ENCODE assay signal across 10 cellular contexts in the genomic region with DNA sequence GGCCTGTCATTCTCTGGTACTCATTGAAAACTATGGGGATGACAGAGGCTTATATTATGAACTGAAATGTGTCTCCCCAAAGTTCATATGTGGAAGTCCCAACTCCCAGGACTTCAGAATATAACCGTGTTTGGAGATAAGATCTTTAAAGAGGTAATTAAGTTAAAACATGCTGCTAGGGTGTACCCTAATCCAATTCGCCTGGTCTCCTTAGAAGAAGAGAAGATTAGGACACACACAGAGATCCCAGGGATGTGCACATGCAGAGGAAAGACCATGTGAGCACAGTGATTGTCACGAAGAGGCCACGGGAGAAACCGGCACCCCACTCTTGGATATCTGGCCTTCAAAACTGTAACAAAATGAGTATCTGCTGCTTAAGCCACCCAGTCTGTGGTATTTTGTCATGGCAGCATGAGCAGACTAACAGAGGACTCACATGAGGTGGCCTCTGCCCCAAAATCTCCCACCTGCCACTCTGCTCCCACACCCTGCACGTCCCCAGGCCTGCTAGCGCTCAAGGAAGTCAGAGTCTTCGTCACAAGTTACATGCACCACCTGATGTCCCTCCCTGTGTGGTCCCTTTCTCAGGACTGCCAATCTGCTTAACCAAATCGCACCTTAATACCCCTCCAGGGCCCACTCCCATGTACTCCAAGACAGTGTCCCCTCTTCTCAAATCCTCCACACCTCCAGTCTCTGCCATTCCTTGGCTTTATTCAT. TPM values are rescaled to one million over a fixed set of nuclear protein-coding genes. Genes with fewer than 3 reads are reported as not detected.
DNase-seq lines count a peak whose midpoint lies in the region; ATAC-seq and TF ChIP-seq lines count a peak whose summit lies in the region.
"Had no signal": no experiment of that assay in that cellular context is flagged by ENCODE, and none has a peak within 500 bp of the region (broad histone marks: within the 10 kb centered on the region; RNA-seq: fewer than 3 reads in every experiment).

No MANE protein-coding gene starts in this region.

- POLR2A ChIA-PET in activated B cell treated with CpG ODN at 0.5 μM for 24 hours (lab: Charles Lee): no interaction called here

- H3K79me2 ChIP-seq in H9 (ENCODE audit: insufficient read depth, low read length): no peaks in the 10 kb centered on the region
- no peaks in the 10 kb centered on the region for H3K79me2 ChIP-seq in smooth muscle cell (ENCODE audit: low read depth)

- no peak overlapping the region for H2AK5ac ChIP-seq in H9 (ENCODE audit: insufficient read length, low read length)

- no peak overlapping the region for H4K8ac ChIP-seq in H9 (replicated peaks; ENCODE audit: insufficient read length, low read depth, low read length)

- H3T11ph ChIP-seq in H9 (ENCODE audit: low read length): no peak overlapping the region

- H4K5ac ChIP-seq in H9 (ENCODE audit: insufficient read length, low read depth, low read length): no peak overlapping the region

- H2BK120ac ChIP-seq in H9 (ENCODE audit: low read depth, low read length, poor library complexity, severe bottlenecking): no peak overlapping the region

- H3K27me3 ChIP-seq in H9 (ENCODE audit: insufficient read depth, low read length): no peaks in the 10 kb centered on the region
- H3K27me3 ChIP-seq in heart right ventricle: no peaks in the 10 kb centered on the region
- H3K27me3 ChIP-seq in smooth muscle cell (ENCODE audit: low read depth): no peaks in the 10 kb centered on the region

- no peak overlapping the region for H2BK5ac ChIP-seq in H9 (ENCODE audit: insufficient read length, low read length)

- DNase-seq in H9: no peak
- DNase-seq in activated B cell treated with CpG ODN at 0.5 μM for 24 hours: no peak
- no peak for DNase-seq in heart right ventricle
- DNase-seq in smooth muscle cell (lab: John Stamatoyannopoulos, UW; ENCODE audit: unreplicated experiment): no peak
- DNase-seq in KBM-7: no peak
- DNase-seq in amniotic stem cell (lab: John Stamatoyannopoulos, UW): no peak
- no peak for DNase-seq in activated T-cell treated with anti-CD3 and anti-CD28 coated beads for 4 hours
- DNase-seq: midbrain, NCI-H1092 had no signal

- no peak overlapping the region for H3K4me3 Mint-ChIP-seq in H9
- H3K4me3 Mint-ChIP-seq in activated B cell treated with CpG ODN at 0.5 μM for 24 hours: no peak overlapping the region

- H3K9me3 Mint-ChIP-seq in H9 (no peaks in the 10 kb centered on the region), activated B cell treated with CpG ODN at 0.5 μM for 24 hours (no peaks in the 10 kb centered on the region)

- TF ChIP-seq CTCF in H9 (conservative IDR thresholded peaks at IDR 0.05) (no peak), activated B cell treated with CpG ODN at 0.5 μM for 24 hours (IDR thresholded peaks at IDR 0.05) (no peak), heart right ventricle (IDR thresholded peaks at IDR 0.05) (no peak), smooth muscle cell (IDR thresholded peaks at IDR 0.05; ENCODE audit: borderline replicate concordance, insufficient read depth, poor library complexity, severe bottlenecking) (no peak)

- H3K9ac ChIP-seq in H9 (ENCODE audit: extremely low read depth, insufficient read length, low read length) (no peak overlapping the region), smooth muscle cell (ENCODE audit: low read depth) (peak overlapping the region; percentile 7)

- H3K36me3 ChIP-seq in heart right ventricle (peaks cover 0 to 100% (median 71%) of the 10 kb centered on the region in 9 donors), smooth muscle cell (ENCODE audit: low read depth) (no peaks in the 10 kb centered on the region)

- CTCF ChIA-PET in activated B cell treated with CpG ODN at 0.5 μM for 24 hours (lab: Charles Lee): interaction anchor here (1.2 kb wide), 1 partner anchor 28 kb away, joined by 3 read pairs; no protein-coding TSS in a partner anchor

- H3K4me2 ChIP-seq in H9 (ENCODE audit: insufficient read depth, insufficient read length, low read length): no peak overlapping the region
- peak overlapping the region; percentile 11 for H3K4me2 ChIP-seq in smooth muscle cell

- no peak overlapping the region for H3K27ac ChIP-seq in H9 (ENCODE audit: insufficient read length, low read depth, low read length)
- peak overlapping the region; percentile 11 to 90 (median 80) for H3K27ac ChIP-seq in heart right ventricle
- H3K27ac ChIP-seq in smooth muscle cell (ENCODE audit: low read depth): peak overlapping the region; percentile 79

- H3K56ac ChIP-seq in H9 (ENCODE audit: insufficient read length, low read depth, low read length): no peak overlapping the region

- H3K4me1 ChIP-seq in H9 (ENCODE audit: insufficient read depth, low read length) (no peaks in the 10 kb centered on the region), heart right ventricle (peaks cover 16 to 77% (median 59%) of the 10 kb centered on the region in 9 donors), smooth muscle cell (ENCODE audit: low read depth) (no peaks in the 10 kb centered on the region)

- WGBS in H9 (ENCODE audit: extremely low coverage, insufficient read length, low lambda C conversion rate): no CpG with 5 or more reads among the region's 9 CpGs
- WGBS in heart right ventricle, 2 donors: 73 to 78% methylated on average over 9 of the region's 9 CpGs
- 78% methylated on average over 9 of the region's 9 CpGs for WGBS in smooth muscle cell (ENCODE audit: low lambda C conversion rate)

- H3K27me3 Mint-ChIP-seq in H9 (ENCODE audit: low read depth): peaks cover 1% of the 10 kb centered on the region
- H3K27me3 Mint-ChIP-seq in activated B cell treated with CpG ODN at 0.5 μM for 24 hours: no peaks in the 10 kb centered on the region

- ATAC-seq in activated B cell treated with CpG ODN at 0.5 μM for 24 hours (ENCODE audit: low read depth): no peak
- no peak for ATAC-seq in heart right ventricle
- no peak for ATAC-seq in HG03565 (IDR thresholded peaks at IDR 0.05; ENCODE audit: unreplicated experiment)

- no peaks in the 10 kb centered on the region for H3K23me2 ChIP-seq in H9 (ENCODE audit: insufficient read length, low read depth, low read length, poor library complexity, severe bottlenecking)

- H2BK15ac ChIP-seq in H9 (ENCODE audit: low read depth, low read length): no peak overlapping the region

- H3K4me1 Mint-ChIP-seq in H9 (peaks cover 24% of the 10 kb centered on the region in 2 experiments), activated B cell treated with CpG ODN at 0.5 μM for 24 hours (no peaks in the 10 kb centered on the region)

- no peak overlapping the region for H2BK20ac ChIP-seq in H9 (ENCODE audit: low read depth, low read length, poor library complexity, severe bottlenecking)

- H3K9me3 ChIP-seq in H9 (ENCODE audit: control insufficient read depth, low read depth, low read length): no peaks in the 10 kb centered on the region
- no peaks in the 10 kb centered on the region for H3K9me3 ChIP-seq in heart right ventricle
- no peaks in the 10 kb centered on the region for H3K9me3 ChIP-seq in smooth muscle cell (replicated peaks; ENCODE audit: low read depth)

- H3K4me3 ChIP-seq in heart right ventricle (peak overlapping the region in 1 of 10 donors; percentile 25), smooth muscle cell (no peak overlapping the region)

- in situ Hi-C loops in KBM-7 (cut with MboI; ENCODE audit: low pct_unique_long_range_greater_than_20kb, low sequenced_read_pairs): loop anchor here (10.0 kb wide), 1 partner anchor 45 kb away; a partner anchor contains a TSS

- peaks cover 23 to 65% (median 59%) of the 10 kb centered on the region in 3 experiments; a peak in 6 of 7 replicates for H3K36me3 Mint-ChIP-seq in H9 (ENCODE audit: insufficient read depth in 1 of 3, low read depth in 3 of 3)
- peaks cover 98% of the 10 kb centered on the region for H3K36me3 Mint-ChIP-seq in activated B cell treated with CpG ODN at 0.5 μM for 24 hours (ENCODE audit: low read depth)

- H3K27ac Mint-ChIP-seq in H9: peak overlapping the region in 2 of 3 experiments; percentile 7 to 42; a peak in 3 of 7 replicates
- H3K27ac Mint-ChIP-seq in activated B cell treated with CpG ODN at 0.5 μM for 24 hours: peak overlapping the region; percentile 19

- no peak overlapping the region for H2AFZ ChIP-seq in H9 (ENCODE audit: low read length)
- no peak overlapping the region for H2AFZ ChIP-seq in smooth muscle cell (ENCODE audit: low read depth)

- no peaks in the 10 kb centered on the region for H3K79me1 ChIP-seq in H9 (ENCODE audit: insufficient read depth, low read depth, low read length, poor library complexity, severe bottlenecking)

- H4K20me1 ChIP-seq in H9 (ENCODE audit: control insufficient read depth, insufficient read depth, insufficient read length): no peaks in the 10 kb centered on the region
- peaks cover 6% of the 10 kb centered on the region for H4K20me1 ChIP-seq in smooth muscle cell (ENCODE audit: low read depth)

- H2BK12ac ChIP-seq in H9 (ENCODE audit: insufficient read length, low read depth, low read length): no peak overlapping the region

- H3K23ac ChIP-seq in H9 (ENCODE audit: insufficient read length, low read depth, low read length): no peak overlapping the region

- no peak overlapping the region for H3K4ac ChIP-seq in H9 (ENCODE audit: low read depth, low read length)

- peaks cover 31% of the 10 kb centered on the region for H3F3A ChIP-seq in smooth muscle cell (ENCODE audit: low read depth)

- intact Hi-C loops in activated B cell treated with CpG ODN at 0.5 μM for 24 hours (cut with micrococcal nuclease) (no loop called here), heart right ventricle (cut with DNase I) (loop anchor here in 4 of 10 donors (2.0 to 5.0 kb wide), 3 partner anchors 43 to 48 kb away; a partner anchor contains a TSS)

- no peak overlapping the region for H4K91ac ChIP-seq in H9 (ENCODE audit: insufficient read length, low read depth, low read length)

- H3K18ac ChIP-seq in H9 (ENCODE audit: insufficient read length, low read depth, low read length): no peak overlapping the region

- H3K14ac ChIP-seq in H9 (ENCODE audit: insufficient read depth, low read length): no peak overlapping the region

RNA-seq across cellular contexts. Expression of a gene that starts 26.8 kb away (rescaled TPM):
- 4.3 and 7.8 TPM in 2 replicates for total RNA-seq in H9 (2021)
- not detected in 2 replicates for total RNA-seq in activated B cell treated with CpG ODN at 0.5 μM for 24 hours
- 10 to 100 TPM; 16.8 to 41.7 (median 26.8) TPM for total RNA-seq in heart right ventricle
- 100 to 1,000 TPM in 1 of 2 donors, 10 to 100 TPM in 1; 63.7 to 129 TPM for polyA plus RNA-seq in heart right ventricle
- total RNA-seq in smooth muscle cell: 1.5 TPM in 1 of 2 replicates, not detected in the other
- polyA plus RNA-seq in smooth muscle cell: 14.6 and 23.7 TPM in 2 replicates

RNA-seq across cellular contexts. Expression of a gene that starts 46.0 kb away (rescaled TPM):
- 64.0 and 68.1 TPM in 2 replicates for total RNA-seq in H9 (2021)
- 178 and 190 TPM in 2 replicates for total RNA-seq in activated B cell treated with CpG ODN at 0.5 μM for 24 hours
- 100 to 1,000 TPM; 338 to 558 (median 422) TPM for total RNA-seq in heart right ventricle
- polyA plus RNA-seq in heart right ventricle: 1,000 to 10,000 TPM in 1 of 2 donors, 100 to 1,000 TPM in 1; 160 to 1,089 TPM
- total RNA-seq in smooth muscle cell: 36.6 and 39.5 TPM in 2 replicates
- 93.4 and 101 TPM in 2 replicates for polyA plus RNA-seq in smooth muscle cell
